In the genomic region with DNA sequence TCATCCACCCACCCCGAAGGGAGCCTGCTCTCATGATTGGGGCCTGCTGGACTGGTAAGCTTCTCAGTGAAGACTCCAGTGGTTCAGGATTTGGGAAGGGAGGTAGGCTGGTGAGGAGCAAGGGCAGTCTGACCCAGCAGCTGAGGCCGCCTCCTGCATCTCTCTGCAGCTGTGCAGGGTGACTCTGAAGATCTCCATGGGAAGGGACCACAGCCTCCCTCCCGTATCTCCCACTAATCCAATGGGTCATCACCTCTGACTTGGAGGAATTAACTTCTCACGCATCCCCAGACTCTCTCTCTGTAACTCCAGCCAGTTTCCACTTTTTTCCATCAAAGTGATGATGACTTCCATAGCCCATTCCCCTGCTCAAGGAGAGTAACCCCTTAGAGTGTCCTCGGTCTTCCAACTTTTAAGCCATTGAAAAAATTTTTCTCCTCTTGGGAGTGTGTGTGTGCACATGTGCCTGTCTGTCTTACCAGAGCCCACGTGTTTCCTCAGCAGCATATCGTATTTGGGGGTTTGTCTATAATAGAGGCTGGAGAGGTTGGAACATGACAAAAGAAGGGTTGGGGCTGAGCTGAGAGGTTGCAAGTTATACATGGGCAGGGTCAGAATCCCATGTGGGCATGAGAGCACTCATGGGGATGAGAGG, we compare ENCODE assay signal across 15 cellular contexts. TPM values are rescaled to one million over a fixed set of nuclear protein-coding genes. Genes with fewer than 3 reads are reported as not detected.
"Had no signal": no experiment of that assay in that cellular context is flagged by ENCODE, and none has a peak within 500 bp of the region (broad histone marks: within the 10 kb centered on the region; RNA-seq: fewer than 3 reads in every experiment).

No MANE protein-coding gene starts in this region.

- H3K4me1 ChIP-seq: colonic mucosa, gastrocnemius medialis, pancreas, prostate gland, uterus had no signal

- H3K27me3 ChIP-seq: colonic mucosa, gastrocnemius medialis, left lung, pancreas, uterus had no signal

- H3K27ac Mint-ChIP-seq: activated T-helper 2 cell treated with anti-CD3 and anti-CD28 coated beads, Interferon-gamma antibody, Interleukin-2, Interleukin-4, amounts not matched to agents 10 μg/mL and 5 μg/mL and 100 μg/mL, durations not matched to agents 14 hours and 24 hours and 36 hours; nephron progenitor cell; stimulated activated naive CD8-positive, alpha-beta T cell treated with anti-CD3 and anti-CD28 coated beads, Interleukin-15, amount 100 ng/mL, for 72 hours; type B pancreatic cell; WTC11 had no signal

- H3K4me3 ChIP-seq: colonic mucosa, gastrocnemius medialis, left lung, lower lobe of right lung, pancreas, prostate gland, uterus had no signal

- H3K9me3 Mint-ChIP-seq: activated naive CD4-positive, alpha-beta T cell treated with anti-CD3 and anti-CD28 coated beads, Interleukin-2, amount 50 U/mL, for 72 hours; activated T-helper 2 cell treated with anti-CD3 and anti-CD28 coated beads, Interferon-gamma antibody, Interleukin-2, Interleukin-4, amounts not matched to agents 10 μg/mL and 5 μg/mL and 100 μg/mL, durations not matched to agents 14 hours and 24 hours and 36 hours; nephron progenitor cell; stimulated activated naive CD8-positive, alpha-beta T cell treated with anti-CD3 and anti-CD28 coated beads, Interleukin-15, amount 100 ng/mL, for 72 hours; type B pancreatic cell; WTC11 had no signal

- H3K36me3 ChIP-seq: colonic mucosa, gastrocnemius medialis, uterus had no signal

- DNase-seq: cerebellar nuclear complex, gastrocnemius medialis, left lung, uterus had no signal

- H3K9me3 ChIP-seq: colonic mucosa, gastrocnemius medialis, left lung, lower lobe of right lung, pancreas, prostate gland, SK-N-SH, uterus had no signal

- H3K4me2 ChIP-seq: SK-N-SH had no signal

- H3K9ac ChIP-seq: SK-N-SH had no signal

- H3K4me3 Mint-ChIP-seq: nephron progenitor cell; stimulated activated naive CD8-positive, alpha-beta T cell treated with anti-CD3 and anti-CD28 coated beads, Interleukin-15, amount 100 ng/mL, for 72 hours; type B pancreatic cell; WTC11 had no signal

- H3K4me1 Mint-ChIP-seq: nephron progenitor cell; stimulated activated naive CD8-positive, alpha-beta T cell treated with anti-CD3 and anti-CD28 coated beads, Interleukin-15, amount 100 ng/mL, for 72 hours; WTC11 had no signal

- H3K27ac ChIP-seq: colonic mucosa, gastrocnemius medialis, left lung, lower lobe of right lung, pancreas, prostate gland, uterus had no signal

- H3K27me3 Mint-ChIP-seq: stimulated activated naive CD8-positive, alpha-beta T cell treated with anti-CD3 and anti-CD28 coated beads, Interleukin-15, amount 100 ng/mL, for 72 hours; type B pancreatic cell had no signal

RNA-seq across cellular contexts. Expression of a gene that starts 12.8 kb away (rescaled TPM):
- total RNA-seq: activated naive CD4-positive, alpha-beta T cell treated with anti-CD3 and anti-CD28 coated beads, Interleukin-2, amount 50 U/mL, for 72 hours; activated T-helper 2 cell treated with anti-CD3 and anti-CD28 coated beads, Interferon-gamma antibody, Interleukin-2, Interleukin-4, amounts not matched to agents 10 μg/mL and 5 μg/mL and 100 μg/mL, durations not matched to agents 14 hours and 24 hours and 36 hours; gastrocnemius medialis had no signal
